Comparison of ENCODE assay signal across 10 cellular contexts in the genomic region with DNA sequence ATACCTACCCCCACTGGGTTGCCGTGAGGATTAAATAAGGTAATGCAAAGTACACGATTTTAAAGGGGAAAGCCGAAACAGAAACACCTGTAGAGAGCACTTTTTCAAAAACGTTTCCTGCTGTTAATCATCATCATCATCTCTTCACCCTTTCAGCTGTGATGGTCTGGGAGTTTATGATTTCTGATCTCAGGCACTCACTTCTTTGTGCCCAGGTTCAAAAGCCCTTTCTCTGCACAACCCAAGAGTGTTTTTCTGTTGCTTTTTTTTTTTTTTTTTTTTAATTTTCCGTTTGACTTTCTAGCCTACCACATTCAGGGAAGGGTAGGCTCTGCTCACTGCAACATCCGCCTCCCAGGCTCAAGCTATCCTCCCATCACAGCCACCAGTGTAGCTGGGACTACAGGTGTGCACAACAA. TPM values are rescaled to one million over a fixed set of nuclear protein-coding genes. Genes with fewer than 3 reads are reported as not detected.
DNase-seq lines count a peak whose midpoint lies in the region; FAIRE-seq and TF ChIP-seq lines count a peak whose summit lies in the region.
"Had no signal": no experiment of that assay in that cellular context is flagged by ENCODE, and none has a peak within 500 bp of the region (broad histone marks: within the 10 kb centered on the region; RNA-seq: fewer than 3 reads in every experiment).

No MANE protein-coding gene starts in this region.

- H3K9ac ChIP-seq in astrocyte (ENCODE audit: low read length) = no peak overlapping the region
- no peak overlapping the region for H3K9ac ChIP-seq in neuronal stem cell (ENCODE audit: low read depth, low read length, poor library complexity)

- H3K27me3 Mint-ChIP-seq in astrocyte (ENCODE audit: low read depth, unreplicated experiment) = peaks cover 7% of the 10 kb centered on the region

- H3K23ac ChIP-seq in neuronal stem cell (ENCODE audit: low read depth, low read length, poor library complexity) = no peak overlapping the region

- H3K36me3 Mint-ChIP-seq in astrocyte (ENCODE audit: low read depth, unreplicated experiment) = no peaks in the 10 kb centered on the region

- WGBS in neuronal stem cell (ENCODE audit: extremely low coverage in 2 of 2, insufficient read length in 2 of 2, insufficient replicate concordance in 1 of 2), 2 donors = no CpG with 5 or more reads among the region's 6 CpGs

- H2AK5ac ChIP-seq in neuronal stem cell (ENCODE audit: low read depth, low read length) = no peak overlapping the region

- DNase-seq in GM12864 (ENCODE audit: low read depth) (no peak), astrocyte (ENCODE audit: low read depth) (no peak), neuronal stem cell (ENCODE audit: low spot score) (no peak), D341Med (ENCODE audit: low spot score) (no peak), SHP77 treated with DMSO at 0.1 percent for 48 hours (lab: John Stamatoyannopoulos, UW) (no peak), hypothalamus (lab: John Stamatoyannopoulos, UW) (no peak)
- DNase-seq in stimulated activated CD4-positive, alpha-beta T cell treated with anti-CD3 and anti-CD28 coated beads, Interleukin-1b, Interleukin-23, amount 100 ng/mL, for 48 hours = no peak
- DNase-seq: NCI-H2171 had no signal

- H3K4me3 Mint-ChIP-seq in astrocyte (ENCODE audit: unreplicated experiment) = peak overlapping the region; percentile 34

- H3K27me3 ChIP-seq in astrocyte (ENCODE audit: insufficient read depth, low read length) (no peaks in the 10 kb centered on the region), neuronal stem cell (ENCODE audit: control insufficient read depth in 3 of 3, insufficient read depth in 3 of 3, low read depth in 1 of 3, low read length in 3 of 3) (no peaks in the 10 kb centered on the region)

- no peak overlapping the region for H2BK120ac ChIP-seq in neuronal stem cell (ENCODE audit: low read depth, low read length)

- H3K9me3 ChIP-seq in KOPT-K1 (ENCODE audit: insufficient read depth, low read length, poor library complexity, severe bottlenecking) (no peaks in the 10 kb centered on the region), astrocyte (ENCODE audit: insufficient read depth, low read depth, low read length) (no peaks in the 10 kb centered on the region), neuronal stem cell (replicated peaks in 1 of 2; ENCODE audit: control insufficient read depth in 2 of 2, insufficient read depth in 1 of 2, low read depth in 1 of 2, low read length in 2 of 2) (no peaks in the 10 kb centered on the region)

- no peak overlapping the region for H3K4me2 ChIP-seq in astrocyte (ENCODE audit: low read length)
- no peak overlapping the region for H3K4me2 ChIP-seq in neuronal stem cell (ENCODE audit: insufficient read depth, low read length, poor library complexity, severe bottlenecking)

- H3K36me3 ChIP-seq in KOPT-K1 (ENCODE audit: insufficient read depth, low read length) = no peaks in the 10 kb centered on the region
- no peaks in the 10 kb centered on the region for H3K36me3 ChIP-seq in astrocyte (ENCODE audit: insufficient read depth, low read length)
- H3K36me3 ChIP-seq in neuronal stem cell (replicated peaks in 1 of 2; ENCODE audit: control insufficient read depth in 2 of 2, insufficient read depth in 2 of 2, low read length in 2 of 2) = no peaks in the 10 kb centered on the region

- no peak overlapping the region for H4K91ac ChIP-seq in neuronal stem cell (ENCODE audit: low read depth, low read length, poor library complexity)

- no peak for TF ChIP-seq CTCF in GM12864 (IDR thresholded peaks at IDR 0.05; ENCODE audit: low read depth, low read length, missing control alignments)
- TF ChIP-seq CTCF in astrocyte (IDR thresholded peaks at IDR 0.05; ENCODE audit: insufficient read depth, low read depth, low read length) = no peak

- H4K8ac ChIP-seq in neuronal stem cell (ENCODE audit: low read depth, low read length) = no peak overlapping the region

- no peaks in the 10 kb centered on the region for H4K20me1 ChIP-seq in astrocyte (ENCODE audit: insufficient read depth, low read length)

- no peak overlapping the region for H2BK12ac ChIP-seq in neuronal stem cell (ENCODE audit: low read length)

- H3K27ac Mint-ChIP-seq in astrocyte (ENCODE audit: unreplicated experiment) = no peak overlapping the region

- peaks cover 19% of the 10 kb centered on the region for H3K4me1 ChIP-seq in astrocyte (ENCODE audit: insufficient read depth, low read length)
- H3K4me1 ChIP-seq in neuronal stem cell (ENCODE audit: control insufficient read depth in 2 of 2, insufficient read depth in 1 of 2, low read depth in 1 of 2, low read length in 2 of 2) = peaks cover 5% of the 10 kb centered on the region in 2 donors

- no peak for FAIRE-seq in astrocyte (lab: Jason Lieb, UNC)

- peaks cover 16% of the 10 kb centered on the region for H3K4me1 Mint-ChIP-seq in astrocyte (ENCODE audit: low read depth, unreplicated experiment)

- peaks cover 3% of the 10 kb centered on the region for H3K79me1 ChIP-seq in neuronal stem cell (ENCODE audit: low read depth, low read length)

- H3K9me3 Mint-ChIP-seq in astrocyte (ENCODE audit: unreplicated experiment) = no peaks in the 10 kb centered on the region

- no peak overlapping the region for H2BK5ac ChIP-seq in neuronal stem cell (ENCODE audit: low read length)

- peak overlapping the region; percentile 66 for H3K4me3 ChIP-seq in GM12864 (ENCODE audit: low read depth, low read length)
- H3K4me3 ChIP-seq in astrocyte (ENCODE audit: insufficient read depth, low read depth, low read length) = no peak overlapping the region
- no peak overlapping the region for H3K4me3 ChIP-seq in neuronal stem cell (ENCODE audit: low read length in 2 of 2)

- H3K27ac ChIP-seq in KOPT-K1 (ENCODE audit: low read depth, low read length, poor library complexity, severe bottlenecking) (peak overlapping the region; percentile 96), astrocyte (ENCODE audit: low read depth, low read length) (no peak overlapping the region), neuronal stem cell (replicated peaks; ENCODE audit: low read length) (no peak overlapping the region)
- H3K27ac ChIP-seq: epithelial cell of prostate had no signal

- H2AFZ ChIP-seq in astrocyte (ENCODE audit: low read depth, low read length) (no peak overlapping the region), neuronal stem cell (ENCODE audit: low read length) (peak overlapping the region; percentile 84)

- no peak overlapping the region for H3K18ac ChIP-seq in neuronal stem cell (ENCODE audit: low read length)

- H3K4ac ChIP-seq in neuronal stem cell (ENCODE audit: low read length) = no peak overlapping the region

- peaks cover 7% of the 10 kb centered on the region for H3K79me2 ChIP-seq in astrocyte (ENCODE audit: insufficient read depth, low read length)

- no peak overlapping the region for H3K14ac ChIP-seq in neuronal stem cell (ENCODE audit: low read length)

- peak overlapping the region; percentile 64 for H2BK15ac ChIP-seq in neuronal stem cell (ENCODE audit: low read length)

RNA-seq across cellular contexts. Expression of gene UBXN11, which starts 0.9 kb away (rescaled TPM):
- total RNA-seq in astrocyte = 12.8 and 13.7 TPM in 2 replicates
- 14.9 TPM for polyA plus RNA-seq in neuronal stem cell (2013, experiment 1 of 2)
- polyA plus RNA-seq in neuronal stem cell (2013, experiment 2 of 2) = 13.6 TPM

RNA-seq across cellular contexts. Expression of gene CD52, which starts 10.4 kb away (rescaled TPM):
- total RNA-seq in astrocyte = 1.9 TPM in 1 of 2 replicates, not detected in the other
- polyA plus RNA-seq in neuronal stem cell (2013, experiment 1 of 2) = 2.2 TPM
- 1.7 TPM for polyA plus RNA-seq in neuronal stem cell (2013, experiment 2 of 2)

RNA-seq across cellular contexts. Expression of gene SH3BGRL3, which starts 27.5 kb away (rescaled TPM):
- total RNA-seq in astrocyte = 301 and 324 TPM in 2 replicates
- 112 TPM for polyA plus RNA-seq in neuronal stem cell (2013, experiment 1 of 2)
- polyA plus RNA-seq in neuronal stem cell (2013, experiment 2 of 2) = 106 TPM

RNA-seq across cellular contexts. Expression of gene CRYBG2, which starts 46.6 kb away (rescaled TPM):
- 1.8 and 5.3 TPM in 2 replicates for total RNA-seq in astrocyte
- 7.8 TPM for polyA plus RNA-seq in neuronal stem cell (2013, experiment 1 of 2)
- 9.1 TPM for polyA plus RNA-seq in neuronal stem cell (2013, experiment 2 of 2)
